ENCODE assay signal across 11 cellular contexts in the genomic region with DNA sequence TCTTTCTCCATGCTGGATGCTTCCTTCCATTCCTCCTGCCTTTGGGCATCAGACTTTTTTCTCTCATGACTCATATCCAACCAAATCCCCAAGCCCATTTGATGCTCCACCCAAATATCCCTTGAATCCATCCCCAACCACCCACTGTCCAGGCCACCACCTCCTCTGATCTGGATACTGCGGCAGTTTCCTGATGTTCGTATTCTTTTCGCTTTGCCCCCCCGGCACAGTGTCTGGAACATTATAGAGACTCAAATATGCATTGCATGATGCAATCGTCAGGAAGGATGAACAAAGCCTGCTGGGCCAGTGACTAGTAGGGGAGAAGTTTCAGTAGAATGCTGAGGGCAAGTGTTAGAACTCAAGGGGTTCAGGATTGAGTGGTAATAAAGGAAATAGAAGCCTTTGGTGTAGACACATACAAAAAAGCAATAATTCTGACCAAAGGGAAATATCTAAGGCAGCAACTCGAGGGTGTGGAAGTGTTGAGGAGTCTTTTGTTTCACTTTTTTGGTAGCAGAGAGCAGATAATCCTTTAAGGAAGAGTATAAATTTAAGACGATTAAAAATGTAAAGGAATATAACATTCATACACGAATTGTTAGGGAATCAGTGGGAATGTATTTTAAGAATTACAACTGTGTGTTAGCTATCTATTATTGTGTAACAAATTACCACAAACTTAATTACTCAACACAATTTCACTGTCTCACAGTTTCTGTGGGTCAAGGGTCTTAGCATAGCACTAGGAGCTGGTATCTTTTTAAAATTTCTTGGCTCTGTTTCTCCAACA. TPM values are rescaled to one million over a fixed set of nuclear protein-coding genes. Genes with fewer than 3 reads are reported as not detected.
A peak's percentile ranks its signal among the peaks of the same experiment; 100 is the strongest.
DNase-seq lines count a peak whose midpoint lies in the region; ATAC-seq and TF ChIP-seq lines count a peak whose summit lies in the region.
"Had no signal": no experiment of that assay in that cellular context is flagged by ENCODE, and none has a peak within 500 bp of the region (broad histone marks: within the 10 kb centered on the region; RNA-seq: fewer than 3 reads in every experiment).

No MANE protein-coding gene starts in this region.

- no peak overlapping the region for H3K4me3 Mint-ChIP-seq in activated B cell treated with CpG ODN at 0.5 μM for 24 hours

- peak overlapping the region; percentile 15 for H3K27ac Mint-ChIP-seq in activated B cell treated with CpG ODN at 0.5 μM for 24 hours

- H3K9me3 Mint-ChIP-seq in activated B cell treated with CpG ODN at 0.5 μM for 24 hours = no peaks in the 10 kb centered on the region

- H3K4me3 ChIP-seq in fibroblast of the aortic adventitia (ENCODE audit: low read depth, low read length) = no peak overlapping the region

- intact Hi-C loops in activated B cell treated with CpG ODN at 0.5 μM for 24 hours (cut with micrococcal nuclease) = no loop called here
- intact Hi-C loops in head of caudate nucleus (cut with DNase I) = no loop called here

- H3K4me1 Mint-ChIP-seq in activated B cell treated with CpG ODN at 0.5 μM for 24 hours = peaks cover 3% of the 10 kb centered on the region

- DNase-seq in AG20443 (ENCODE audit: low spot score) (peak; percentile 35), HT-29 (ENCODE audit: low spot score) (peak; percentile 44), activated B cell treated with CpG ODN at 0.5 μM for 24 hours (no peak), fibroblast of the aortic adventitia (ENCODE audit: low read depth) (peak; percentile 51), NAMALWA (ENCODE audit: low spot score) (no peak), head of caudate nucleus (no peak), KBM-7 (no peak)
- DNase-seq: activated gamma-delta T cell treated with Interleukin-2 at 50 U/mL for 16 hours; NK-92 treated with Interleukin-12 subunit alpha and Interleukin-12 subunit beta, amount 100 ng/mL, for 24 hours had no signal

- peaks cover 24% of the 10 kb centered on the region for H3K36me3 Mint-ChIP-seq in activated B cell treated with CpG ODN at 0.5 μM for 24 hours (ENCODE audit: low read depth)

- no peak for ATAC-seq in activated B cell treated with CpG ODN at 0.5 μM for 24 hours (ENCODE audit: low read depth)
- no peak for ATAC-seq in GM18517 (IDR thresholded peaks at IDR 0.05; ENCODE audit: unreplicated experiment)

- POLR2A ChIA-PET in activated B cell treated with CpG ODN at 0.5 μM for 24 hours (lab: Charles Lee) = interaction anchor here (0.9 kb wide), 1 partner anchor 107 kb away, joined by 3 read pairs; no protein-coding TSS in a partner anchor

- no peaks in the 10 kb centered on the region for H3K27me3 Mint-ChIP-seq in activated B cell treated with CpG ODN at 0.5 μM for 24 hours

- CTCF ChIA-PET in activated B cell treated with CpG ODN at 0.5 μM for 24 hours (lab: Charles Lee) = interaction anchor here (1.3 kb wide), 1 partner anchor 27 kb away, joined by 3 read pairs; no protein-coding TSS in a partner anchor

- TF ChIP-seq CTCF in activated B cell treated with CpG ODN at 0.5 μM for 24 hours (IDR thresholded peaks at IDR 0.05) = no peak
- no peak for TF ChIP-seq CTCF in fibroblast of the aortic adventitia (IDR thresholded peaks at IDR 0.05; ENCODE audit: insufficient read depth, low read length)

- in situ Hi-C loops in KBM-7 (cut with MboI; ENCODE audit: low pct_unique_long_range_greater_than_20kb, low sequenced_read_pairs) = no loop called here

RNA-seq across cellular contexts. Expression of a gene that starts 7.5 kb away (rescaled TPM):
- total RNA-seq in HT-29 (2014; rRNA removed; shearing (Covaris generic)) = 326 and 331 TPM in 2 replicates
- total RNA-seq in activated B cell treated with CpG ODN at 0.5 μM for 24 hours (65.6 and 71.2 TPM in 2 replicates), fibroblast of the aortic adventitia (ENCODE audit: low replicate concordance) (28.9 and 381 TPM in 2 replicates)

RNA-seq across cellular contexts. Expression of a gene that starts 35.7 kb away (rescaled TPM):
- 279 and 305 TPM in 2 replicates for total RNA-seq in HT-29 (2014; rRNA removed; shearing (Covaris generic))
- total RNA-seq in activated B cell treated with CpG ODN at 0.5 μM for 24 hours = 62.7 and 63.6 TPM in 2 replicates
- 271 and 340 TPM in 2 replicates for total RNA-seq in fibroblast of the aortic adventitia (ENCODE audit: low replicate concordance)

RNA-seq across cellular contexts. Expression of a gene that starts 59.5 kb away (rescaled TPM):
- not detected in 2 replicates for total RNA-seq in HT-29 (2014; rRNA removed; shearing (Covaris generic))
- not detected in 2 replicates for total RNA-seq in activated B cell treated with CpG ODN at 0.5 μM for 24 hours
- not detected in 2 replicates for total RNA-seq in fibroblast of the aortic adventitia (ENCODE audit: low replicate concordance)
- total RNA-seq: subcutaneous adipose tissue had no signal

Comparison
In these comparisons a context has a peak if more than half of its experiments do, and no peak if none do; other contexts are left out.
1. DNase-seq: peak in AG20443 (single experiment), HT-29 (single experiment) and fibroblast of the aortic adventitia (single experiment); none in activated B cell treated with CpG ODN at 0.5 μM for 24 hours (single experiment), NAMALWA (single experiment), head of caudate nucleus (0 of 42) and KBM-7 (single experiment).